In the genomic region with DNA sequence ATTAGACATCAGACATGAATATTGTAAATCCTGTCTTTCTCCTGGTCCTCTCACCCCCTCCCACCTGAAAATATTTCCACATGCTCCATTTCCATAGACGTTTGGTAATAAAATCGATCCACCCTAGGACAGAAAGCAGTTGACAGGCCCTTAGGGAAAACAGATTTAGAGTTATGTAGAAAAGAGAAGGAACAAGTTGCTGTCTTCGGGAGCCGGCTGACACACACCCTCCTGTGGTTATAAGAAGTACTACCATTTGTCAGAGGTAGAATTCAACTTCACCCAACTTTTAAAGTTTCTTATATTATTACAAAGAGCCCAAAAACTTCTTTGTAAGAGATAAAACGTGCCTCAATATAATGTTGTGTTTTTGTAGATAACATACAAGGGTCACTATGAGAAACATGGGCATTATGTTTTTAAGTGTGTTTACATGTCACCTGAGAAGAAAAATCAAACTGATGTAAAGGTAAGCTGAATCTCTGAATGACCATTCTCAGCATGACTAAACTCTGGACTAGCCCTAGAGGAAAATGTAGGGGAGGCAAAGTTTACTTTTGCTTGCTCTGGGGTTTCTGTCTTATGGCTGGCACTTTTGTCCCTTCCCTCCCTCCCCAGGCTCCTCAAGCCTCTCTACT, we compare ENCODE assay signal across 8 cellular contexts. TPM values are rescaled to one million over a fixed set of nuclear protein-coding genes. Genes with fewer than 3 reads are reported as not detected.
DNase-seq lines count a peak whose midpoint lies in the region; ATAC-seq and TF ChIP-seq lines count a peak whose summit lies in the region.

No MANE protein-coding gene starts in this region.

- H2AFZ ChIP-seq in neuronal stem cell (ENCODE audit: low read length): peak overlapping the region; percentile 76

- H3K18ac ChIP-seq in neuronal stem cell (ENCODE audit: low read length): no peak overlapping the region

- H3K27me3 Mint-ChIP-seq in activated naive CD4-positive, alpha-beta T cell treated with anti-CD3 and anti-CD28 coated beads for 36 hours (ENCODE audit: low read depth): peaks cover 20% of the 10 kb centered on the region

- H4K91ac ChIP-seq in neuronal stem cell (ENCODE audit: low read depth, low read length, poor library complexity): no peak overlapping the region

- H3K9me3 Mint-ChIP-seq in activated naive CD4-positive, alpha-beta T cell treated with anti-CD3 and anti-CD28 coated beads for 36 hours: no peaks in the 10 kb centered on the region

- CTCF ChIA-PET in activated naive CD4-positive, alpha-beta T cell treated with anti-CD3 and anti-CD28 coated beads for 36 hours (lab: Charles Lee): interaction anchor here (0.6 to 3.3 kb wide), 5 partner anchors 8 to 532 kb away, joined by 3 to 9 read pairs (median 6); no protein-coding TSS in a partner anchor
- CTCF ChIA-PET in RWPE1 (lab: Yijun Ruan, JAX): interaction anchor here (0.7 to 3.0 kb wide), 8 partner anchors 10 to 486 kb away, joined by 3 to 16 read pairs (median 5); no protein-coding TSS in a partner anchor

- H3K9ac ChIP-seq in neuronal stem cell (ENCODE audit: low read depth, low read length, poor library complexity): no peak overlapping the region

- H2AK5ac ChIP-seq in neuronal stem cell (ENCODE audit: low read depth, low read length): no peak overlapping the region

- ATAC-seq in HG02973 (IDR thresholded peaks at IDR 0.05; ENCODE audit: unreplicated experiment): peak; percentile 73

- H3K36me3 ChIP-seq in neuronal stem cell (replicated peaks in 1 of 2; ENCODE audit: control insufficient read depth in 2 of 2, insufficient read depth in 2 of 2, low read length in 2 of 2): no peaks in the 10 kb centered on the region

- no peak overlapping the region for H2BK120ac ChIP-seq in neuronal stem cell (ENCODE audit: low read depth, low read length)

- H3K4me3 Mint-ChIP-seq in activated naive CD4-positive, alpha-beta T cell treated with anti-CD3 and anti-CD28 coated beads for 36 hours: no peak overlapping the region

- H3K27me3 ChIP-seq in neuronal stem cell (ENCODE audit: control insufficient read depth in 3 of 3, insufficient read depth in 3 of 3, low read depth in 1 of 3, low read length in 3 of 3): peaks cover 0 to 9% (median 0%) of the 10 kb centered on the region in 3 experiments

- H3K14ac ChIP-seq in neuronal stem cell (ENCODE audit: low read length): no peak overlapping the region

- H3K23ac ChIP-seq in neuronal stem cell (ENCODE audit: low read depth, low read length, poor library complexity): no peak overlapping the region

- no peak overlapping the region for H4K8ac ChIP-seq in neuronal stem cell (ENCODE audit: low read depth, low read length)

- WGBS in neuronal stem cell (ENCODE audit: extremely low coverage in 2 of 2, insufficient read length in 2 of 2, insufficient replicate concordance in 1 of 2), 2 donors: no CpG with 5 or more reads among the region's 5 CpGs

- H2BK12ac ChIP-seq in neuronal stem cell (ENCODE audit: low read length): no peak overlapping the region

- H3K27ac ChIP-seq in RWPE1 (no peak overlapping the region), neuronal stem cell (replicated peaks; ENCODE audit: low read length) (no peak overlapping the region)

- no peaks in the 10 kb centered on the region for H3K4me1 ChIP-seq in neuronal stem cell (ENCODE audit: control insufficient read depth in 2 of 2, insufficient read depth in 1 of 2, low read depth in 1 of 2, low read length in 2 of 2)

- no peaks in the 10 kb centered on the region for H3K9me3 ChIP-seq in neuronal stem cell (replicated peaks in 1 of 2; ENCODE audit: control insufficient read depth in 2 of 2, insufficient read depth in 1 of 2, low read depth in 1 of 2, low read length in 2 of 2)

- H3K4ac ChIP-seq in neuronal stem cell (ENCODE audit: low read length): no peak overlapping the region

- H3K4me2 ChIP-seq in neuronal stem cell (ENCODE audit: insufficient read depth, low read length, poor library complexity, severe bottlenecking): no peak overlapping the region

- H3K79me1 ChIP-seq in neuronal stem cell (ENCODE audit: low read depth, low read length): no peaks in the 10 kb centered on the region

- no peak overlapping the region for H3K4me3 ChIP-seq in neuronal stem cell (ENCODE audit: low read length in 2 of 2)

- H3K4me1 Mint-ChIP-seq in activated naive CD4-positive, alpha-beta T cell treated with anti-CD3 and anti-CD28 coated beads for 36 hours (ENCODE audit: low read depth): no peaks in the 10 kb centered on the region

- POLR2A ChIA-PET in RWPE1 (lab: Yijun Ruan, JAX; ENCODE audit: low non-redundant PET): no interaction called here

- H2BK5ac ChIP-seq in neuronal stem cell (ENCODE audit: low read length): no peak overlapping the region

- no peak overlapping the region for H3K27ac Mint-ChIP-seq in activated naive CD4-positive, alpha-beta T cell treated with anti-CD3 and anti-CD28 coated beads for 36 hours

- H3K36me3 Mint-ChIP-seq in activated naive CD4-positive, alpha-beta T cell treated with anti-CD3 and anti-CD28 coated beads for 36 hours (ENCODE audit: low read depth): no peaks in the 10 kb centered on the region

- no peak overlapping the region for H2BK15ac ChIP-seq in neuronal stem cell (ENCODE audit: low read length)

- TF ChIP-seq CTCF in RWPE1 (conservative IDR thresholded peaks at IDR 0.05; ENCODE audit: low read depth): peak; percentile 80

- intact Hi-C loops in activated naive CD4-positive, alpha-beta T cell treated with anti-CD3 and anti-CD28 coated beads for 36 hours (cut with micrococcal nuclease): loop anchor here (1.0 kb wide), 2 partner anchors 160 to 342 kb away; no protein-coding TSS in a partner anchor

- DNase-seq in activated naive CD4-positive, alpha-beta T cell treated with anti-CD3 and anti-CD28 coated beads for 36 hours: peak; percentile 22
- DNase-seq in activated naive CD4-positive, alpha-beta T cell (lab: John Stamatoyannopoulos, UW): no peak
- DNase-seq in RWPE1 (ENCODE audit: low spot score): peak; percentile 35
- DNase-seq in fibroblast of gingiva (ENCODE audit: low read depth): peak; percentile 27
- DNase-seq in neuronal stem cell (ENCODE audit: low spot score): peak; percentile 12
- no peak for DNase-seq in amniotic stem cell (lab: John Stamatoyannopoulos, UW)
- no peak for DNase-seq in activated naive CD4-positive, alpha-beta T cell treated with anti-CD3 and anti-CD28 coated beads, Interleukin-2, amount 50 U/mL, for 16 hours

RNA-seq across cellular contexts. Expression of a gene that starts 6.7 kb away (rescaled TPM):
- not detected for total RNA-seq in activated naive CD4-positive, alpha-beta T cell treated with anti-CD3 and anti-CD28 coated beads for 36 hours
- not detected for polyA plus RNA-seq in neuronal stem cell (2013, experiment 1 of 2)
- polyA plus RNA-seq in neuronal stem cell (2013, experiment 2 of 2): not detected

RNA-seq across cellular contexts. Expression of a gene that starts 40.1 kb away (rescaled TPM):
- not detected for total RNA-seq in activated naive CD4-positive, alpha-beta T cell treated with anti-CD3 and anti-CD28 coated beads for 36 hours
- polyA plus RNA-seq in neuronal stem cell (2013, experiment 1 of 2): not detected
- polyA plus RNA-seq in neuronal stem cell (2013, experiment 2 of 2): not detected

Comparison
In these comparisons a context has a peak if more than half of its experiments do, and no peak if none do; other contexts are left out.
1. DNase-seq: peak in activated naive CD4-positive, alpha-beta T cell treated with anti-CD3 and anti-CD28 coated beads for 36 hours (single experiment), RWPE1 (single experiment), fibroblast of gingiva (single experiment) and neuronal stem cell (single experiment); none in activated naive CD4-positive, alpha-beta T cell (0 of 4), amniotic stem cell (single experiment) and activated naive CD4-positive, alpha-beta T cell treated with anti-CD3 and anti-CD28 coated beads, Interleukin-2, amount 50 U/mL, for 16 hours (single experiment).